Comparison of ENCODE assay signal across 1 cellular context in genomic region chr2:240143276-240143675, GRCh38.
TF ChIP-seq lines count a peak whose summit lies in the region.

No MANE protein-coding gene starts in this region.

TF ChIP-seq in HepG2, 621 proteins besides CTCF, POLR2A, EP300 and RAD21:
- TF ChIP-seq RBM39 (IDR thresholded peaks at IDR 0.05; ENCODE audit: low read depth, low read length, poor library complexity, severe bottlenecking), result peak; percentile 8
- TF ChIP-seq, protein P1, sequence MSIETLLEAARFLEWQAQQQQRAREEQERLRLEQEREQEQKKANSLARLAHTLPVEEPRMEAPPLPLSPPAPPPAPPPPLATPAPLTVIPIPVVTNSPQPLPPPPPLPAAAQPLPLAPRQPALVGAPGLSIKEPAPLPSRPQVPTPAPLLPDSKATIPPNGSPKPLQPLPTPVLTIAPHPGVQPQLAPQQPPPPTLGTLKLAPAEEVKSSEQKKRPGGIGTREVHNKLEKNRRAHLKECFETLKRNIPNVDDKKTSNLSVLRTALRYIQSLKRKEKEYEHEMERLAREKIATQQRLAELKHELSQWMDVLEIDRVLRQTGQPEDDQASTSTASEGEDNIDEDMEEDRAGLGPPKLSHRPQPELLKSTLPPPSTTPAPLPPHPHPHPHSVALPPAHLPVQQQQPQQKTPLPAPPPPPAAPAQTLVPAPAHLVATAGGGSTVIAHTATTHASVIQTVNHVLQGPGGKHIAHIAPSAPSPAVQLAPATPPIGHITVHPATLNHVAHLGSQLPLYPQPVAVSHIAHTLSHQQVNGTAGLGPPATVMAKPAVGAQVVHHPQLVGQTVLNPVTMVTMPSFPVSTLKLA (IDR thresholded peaks at IDR 0.05), result peak; percentile 15; the same call in 1 of the 2 replicates
- TF ChIP-seq, protein P2, sequence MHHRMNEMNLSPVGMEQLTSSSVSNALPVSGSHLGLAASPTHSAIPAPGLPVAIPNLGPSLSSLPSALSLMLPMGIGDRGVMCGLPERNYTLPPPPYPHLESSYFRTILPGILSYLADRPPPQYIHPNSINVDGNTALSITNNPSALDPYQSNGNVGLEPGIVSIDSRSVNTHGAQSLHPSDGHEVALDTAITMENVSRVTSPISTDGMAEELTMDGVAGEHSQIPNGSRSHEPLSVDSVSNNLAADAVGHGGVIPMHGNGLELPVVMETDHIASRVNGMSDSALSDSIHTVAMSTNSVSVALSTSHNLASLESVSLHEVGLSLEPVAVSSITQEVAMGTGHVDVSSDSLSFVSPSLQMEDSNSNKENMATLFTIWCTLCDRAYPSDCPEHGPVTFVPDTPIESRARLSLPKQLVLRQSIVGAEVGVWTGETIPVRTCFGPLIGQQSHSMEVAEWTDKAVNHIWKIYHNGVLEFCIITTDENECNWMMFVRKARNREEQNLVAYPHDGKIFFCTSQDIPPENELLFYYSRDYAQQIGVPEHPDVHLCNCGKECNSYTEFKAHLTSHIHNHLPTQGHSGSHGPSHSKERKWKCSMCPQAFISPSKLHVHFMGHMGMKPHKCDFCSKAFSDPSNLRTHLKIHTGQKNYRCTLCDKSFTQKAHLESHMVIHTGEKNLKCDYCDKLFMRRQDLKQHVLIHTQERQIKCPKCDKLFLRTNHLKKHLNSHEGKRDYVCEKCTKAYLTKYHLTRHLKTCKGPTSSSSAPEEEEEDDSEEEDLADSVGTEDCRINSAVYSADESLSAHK (CRISPR knock-in tag; IDR thresholded peaks at IDR 0.05; ENCODE audit: borderline replicate concordance), result no peak
- 0 out of 2 replicates have a peak, but pooled peaks have one; percentile 11 for TF ChIP-seq KDM5B (CRISPR knock-in tag; IDR thresholded peaks at IDR 0.05; ENCODE audit: borderline replicate concordance)
